Comparison of ENCODE assay signal across 9 cellular contexts in genomic region chr6:41637179-41638001, GRCh38. TPM values are rescaled to one million over a fixed set of nuclear protein-coding genes. Genes with fewer than 3 reads are reported as not detected.
DNase-seq lines count a peak whose midpoint lies in the region; ATAC-seq and TF ChIP-seq lines count a peak whose summit lies in the region.
"Had no signal": no experiment of that assay in that cellular context is flagged by ENCODE, and none has a peak within 500 bp of the region (broad histone marks: within the 10 kb centered on the region; RNA-seq: fewer than 3 reads in every experiment).

No MANE protein-coding gene starts in this region.

- POLR2A ChIA-PET in naive thymus-derived CD8-positive, alpha-beta T cell (lab: Charles Lee): no interaction called here

- peaks cover 5% of the 10 kb centered on the region for H3K4me1 Mint-ChIP-seq in stimulated activated naive CD8-positive, alpha-beta T cell treated with anti-CD3 and anti-CD28 coated beads, Interleukin-15, Interleukin-2, amounts not matched to agents 100 ng/mL and 50 ng/mL, for 24 hours (ENCODE audit: low read depth)
- peaks cover 56% of the 10 kb centered on the region for H3K4me1 Mint-ChIP-seq in endothelial cell (ENCODE audit: unreplicated experiment)
- H3K4me1 Mint-ChIP-seq in naive thymus-derived CD8-positive, alpha-beta T cell: peaks cover 3 to 13% (median 9%) of the 10 kb centered on the region in 4 donors

- no peak for ATAC-seq in stimulated activated naive CD8-positive, alpha-beta T cell treated with anti-CD3 and anti-CD28 coated beads, Interleukin-15, Interleukin-2, amounts not matched to agents 100 U/mL and 50 U/mL, for 24 hours
- ATAC-seq in naive thymus-derived CD8-positive, alpha-beta T cell: no peak
- ATAC-seq in GM21723 (IDR thresholded peaks at IDR 0.05; ENCODE audit: unreplicated experiment): no peak

- no peak for TF ChIP-seq CTCF in endothelial cell (IDR thresholded peaks at IDR 0.05; ENCODE audit: unreplicated experiment)

- H3K9me3 Mint-ChIP-seq in stimulated activated naive CD8-positive, alpha-beta T cell treated with anti-CD3 and anti-CD28 coated beads, Interleukin-15, Interleukin-2, amounts not matched to agents 100 ng/mL and 50 ng/mL, for 24 hours: no peaks in the 10 kb centered on the region
- H3K9me3 Mint-ChIP-seq in endothelial cell (ENCODE audit: unreplicated experiment): no peaks in the 10 kb centered on the region
- H3K9me3 Mint-ChIP-seq in naive thymus-derived CD8-positive, alpha-beta T cell: peaks cover 0 to 2% (median 0%) of the 10 kb centered on the region in 9 donors

- peak overlapping the region; percentile 71 for H3K4me3 Mint-ChIP-seq in stimulated activated naive CD8-positive, alpha-beta T cell treated with anti-CD3 and anti-CD28 coated beads, Interleukin-15, Interleukin-2, amounts not matched to agents 100 ng/mL and 50 ng/mL, for 24 hours
- H3K4me3 Mint-ChIP-seq in endothelial cell (ENCODE audit: unreplicated experiment): peak overlapping the region; percentile 94
- peak overlapping the region; percentile 60 to 82 (median 70) for H3K4me3 Mint-ChIP-seq in naive thymus-derived CD8-positive, alpha-beta T cell

- H3K36me3 Mint-ChIP-seq in stimulated activated naive CD8-positive, alpha-beta T cell treated with anti-CD3 and anti-CD28 coated beads, Interleukin-15, Interleukin-2, amounts not matched to agents 100 ng/mL and 50 ng/mL, for 24 hours (ENCODE audit: low read depth): no peaks in the 10 kb centered on the region
- peaks cover 24% of the 10 kb centered on the region for H3K36me3 Mint-ChIP-seq in endothelial cell (ENCODE audit: low read depth, unreplicated experiment)
- peaks cover 0 to 3% (median 0%) of the 10 kb centered on the region in 3 donors for H3K36me3 Mint-ChIP-seq in naive thymus-derived CD8-positive, alpha-beta T cell

- peaks cover 48% of the 10 kb centered on the region for H3K27me3 Mint-ChIP-seq in stimulated activated naive CD8-positive, alpha-beta T cell treated with anti-CD3 and anti-CD28 coated beads, Interleukin-15, Interleukin-2, amounts not matched to agents 100 ng/mL and 50 ng/mL, for 24 hours
- peaks cover 20% of the 10 kb centered on the region for H3K27me3 Mint-ChIP-seq in endothelial cell (ENCODE audit: unreplicated experiment)
- H3K27me3 Mint-ChIP-seq in naive thymus-derived CD8-positive, alpha-beta T cell: peaks cover 26 to 66% (median 43%) of the 10 kb centered on the region in 5 donors

- H3K27ac Mint-ChIP-seq in stimulated activated naive CD8-positive, alpha-beta T cell treated with anti-CD3 and anti-CD28 coated beads, Interleukin-15, Interleukin-2, amounts not matched to agents 100 ng/mL and 50 ng/mL, for 24 hours: no peak overlapping the region
- peak overlapping the region; percentile 86 for H3K27ac Mint-ChIP-seq in endothelial cell (ENCODE audit: unreplicated experiment)
- no peak overlapping the region for H3K27ac Mint-ChIP-seq in naive thymus-derived CD8-positive, alpha-beta T cell

- DNase-seq in stimulated activated naive CD8-positive, alpha-beta T cell treated with anti-CD3 and anti-CD28 coated beads, Interleukin-15, Interleukin-2, amounts not matched to agents 100 U/mL and 50 U/mL, for 24 hours: no peak
- peak; percentile 56 for DNase-seq in endothelial cell (ENCODE audit: low spot score)
- DNase-seq in naive thymus-derived CD8-positive, alpha-beta T cell: peak in 1 of 10 donors; percentile 58
- DNase-seq in NCI-H2107 (lab: John Stamatoyannopoulos, UW): no peak
- no peak for DNase-seq in NCI-H2171 (lab: John Stamatoyannopoulos, UW)
- DNase-seq in NCI-H1930 (lab: John Stamatoyannopoulos, UW): no peak
- DNase-seq: COR-L47 had no signal

RNA-seq across cellular contexts. Expression of gene MDFI, which starts 0.9 kb away (rescaled TPM):
- total RNA-seq in endothelial cell (ENCODE audit: unreplicated experiment): 285 TPM
- total RNA-seq in naive thymus-derived CD8-positive, alpha-beta T cell: not detected
- not detected for polyA plus RNA-seq in naive thymus-derived CD8-positive, alpha-beta T cell

Comparison
In these comparisons a context has a peak if more than half of its experiments do, and no peak if none do; other contexts are left out.
1. RNA of gene MDFI, which starts 0.9 kb away (total RNA-seq): 285 TPM in endothelial cell (single experiment); not detected in naive thymus-derived CD8-positive, alpha-beta T cell; every median in the first group is over 100 times any median in the second.
2. Peak in every context shown above with its lines, with median percentiles within 50 percentile points of each other: H3K4me3 Mint-ChIP-seq.